In the genomic region with DNA sequence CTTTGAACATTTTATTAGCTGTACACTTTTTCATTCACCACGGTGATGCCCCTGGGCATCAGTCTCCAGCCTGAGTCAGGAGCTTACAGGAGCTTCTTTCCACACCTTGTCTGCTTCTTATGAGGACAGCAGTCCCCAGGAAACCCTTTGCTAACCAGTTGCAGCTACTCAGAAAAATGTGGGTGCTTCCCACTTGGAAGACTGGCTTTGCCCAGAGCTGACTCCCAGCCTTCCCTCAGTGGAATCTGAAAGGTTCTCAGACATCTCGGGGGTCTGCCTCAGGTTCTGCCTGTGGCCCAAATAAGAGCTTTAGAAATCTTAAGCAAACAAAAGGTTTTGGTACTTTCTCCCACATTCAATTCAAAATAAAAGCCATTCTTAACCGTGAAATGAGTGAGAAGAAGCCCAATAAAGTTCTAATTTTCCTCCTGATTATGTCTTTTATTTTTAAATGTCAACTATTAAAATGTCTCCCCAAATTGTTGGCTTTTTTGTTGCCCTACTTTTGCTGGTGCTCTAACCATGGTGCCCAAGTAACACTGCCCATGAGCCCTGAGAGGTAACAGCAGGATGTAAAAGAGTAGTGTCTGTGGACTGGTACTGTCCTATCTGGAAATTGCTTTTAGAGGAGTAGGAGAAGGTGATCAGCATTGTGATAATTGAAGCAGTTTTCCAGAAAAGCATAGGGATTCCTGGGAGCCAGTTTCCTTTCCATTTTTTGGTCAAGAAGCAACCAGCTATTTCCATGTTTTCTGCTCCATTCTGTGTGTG, we compare ENCODE assay signal across 2 cellular contexts.
TF ChIP-seq lines count a peak whose summit lies in the region.

No MANE protein-coding gene starts in this region.

TF ChIP-seq in endothelial cell of umbilical vein, 7 proteins besides CTCF, POLR2A, EP300 and RAD21:
- TF ChIP-seq EZH2 (IDR thresholded peaks at IDR 0.05; ENCODE audit: borderline replicate concordance, low read depth, low read length, severe bottlenecking) (no peak), POLR2AphosphoS5 (IDR thresholded peaks at IDR 0.05; ENCODE audit: insufficient read depth, low read depth, low read length) (no peak), JUN (IDR thresholded peaks at IDR 0.05; ENCODE audit: borderline replicate concordance, insufficient read depth, insufficient read length, low read depth) (no peak), GATA2 (IDR thresholded peaks at IDR 0.05; ENCODE audit: insufficient read depth, insufficient read length, low read depth, low read length) (no peak), FOS (IDR thresholded peaks at IDR 0.05; ENCODE audit: borderline replicate concordance, insufficient read depth, low read length) (no peak), MYC (IDR thresholded peaks at IDR 0.05; ENCODE audit: low read depth, low read length) (no peak)
- TF ChIP-seq, protein P1, sequence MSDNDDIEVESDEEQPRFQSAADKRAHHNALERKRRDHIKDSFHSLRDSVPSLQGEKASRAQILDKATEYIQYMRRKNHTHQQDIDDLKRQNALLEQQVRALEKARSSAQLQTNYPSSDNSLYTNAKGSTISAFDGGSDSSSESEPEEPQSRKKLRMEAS (IDR thresholded peaks at IDR 0.05; ENCODE audit: insufficient read depth, insufficient read length): no peak

TF ChIP-seq in HepG2, 621 proteins besides CTCF, POLR2A, EP300 and RAD21:
- TF ChIP-seq RCOR2 (CRISPR knock-in tag; IDR thresholded peaks at IDR 0.05) (no peak), ZNF33B (CRISPR knock-in tag; IDR thresholded peaks at IDR 0.05) (no peak), ZFP62 (CRISPR knock-in tag; IDR thresholded peaks at IDR 0.05) (no peak), ARID2 (CRISPR knock-in tag; IDR thresholded peaks at IDR 0.05; ENCODE audit: borderline replicate concordance) (no peak), YEATS2 (CRISPR knock-in tag; IDR thresholded peaks at IDR 0.05; ENCODE audit: borderline replicate concordance) (no peak), GLI4 (CRISPR knock-in tag; IDR thresholded peaks at IDR 0.05; ENCODE audit: borderline replicate concordance) (no peak), ZNF776 (CRISPR knock-in tag; IDR thresholded peaks at IDR 0.05) (no peak), ZNF546 (CRISPR knock-in tag; conservative IDR thresholded peaks at IDR 0.05) (no peak), EED (CRISPR knock-in tag; IDR thresholded peaks at IDR 0.05) (no peak), TCF12 (IDR thresholded peaks at IDR 0.05) (no peak), TCF12 (CRISPR knock-in tag; IDR thresholded peaks at IDR 0.05) (no peak)
- TF ChIP-seq, protein P2, sequence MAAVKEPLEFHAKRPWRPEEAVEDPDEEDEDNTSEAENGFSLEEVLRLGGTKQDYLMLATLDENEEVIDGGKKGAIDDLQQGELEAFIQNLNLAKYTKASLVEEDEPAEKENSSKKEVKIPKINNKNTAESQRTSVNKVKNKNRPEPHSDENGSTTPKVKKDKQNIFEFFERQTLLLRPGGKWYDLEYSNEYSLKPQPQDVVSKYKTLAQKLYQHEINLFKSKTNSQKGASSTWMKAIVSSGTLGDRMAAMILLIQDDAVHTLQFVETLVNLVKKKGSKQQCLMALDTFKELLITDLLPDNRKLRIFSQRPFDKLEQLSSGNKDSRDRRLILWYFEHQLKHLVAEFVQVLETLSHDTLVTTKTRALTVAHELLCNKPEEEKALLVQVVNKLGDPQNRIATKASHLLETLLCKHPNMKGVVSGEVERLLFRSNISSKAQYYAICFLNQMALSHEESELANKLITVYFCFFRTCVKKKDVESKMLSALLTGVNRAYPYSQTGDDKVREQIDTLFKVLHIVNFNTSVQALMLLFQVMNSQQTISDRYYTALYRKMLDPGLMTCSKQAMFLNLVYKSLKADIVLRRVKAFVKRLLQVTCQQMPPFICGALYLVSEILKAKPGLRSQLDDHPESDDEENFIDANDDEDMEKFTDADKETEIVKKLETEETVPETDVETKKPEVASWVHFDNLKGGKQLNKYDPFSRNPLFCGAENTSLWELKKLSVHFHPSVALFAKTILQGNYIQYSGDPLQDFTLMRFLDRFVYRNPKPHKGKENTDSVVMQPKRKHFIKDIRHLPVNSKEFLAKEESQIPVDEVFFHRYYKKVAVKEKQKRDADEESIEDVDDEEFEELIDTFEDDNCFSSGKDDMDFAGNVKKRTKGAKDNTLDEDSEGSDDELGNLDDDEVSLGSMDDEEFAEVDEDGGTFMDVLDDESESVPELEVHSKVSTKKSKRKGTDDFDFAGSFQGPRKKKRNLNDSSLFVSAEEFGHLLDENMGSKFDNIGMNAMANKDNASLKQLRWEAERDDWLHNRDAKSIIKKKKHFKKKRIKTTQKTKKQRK (IDR thresholded peaks at IDR 0.05; ENCODE audit: low read length): no peak
- TF ChIP-seq, protein P3, sequence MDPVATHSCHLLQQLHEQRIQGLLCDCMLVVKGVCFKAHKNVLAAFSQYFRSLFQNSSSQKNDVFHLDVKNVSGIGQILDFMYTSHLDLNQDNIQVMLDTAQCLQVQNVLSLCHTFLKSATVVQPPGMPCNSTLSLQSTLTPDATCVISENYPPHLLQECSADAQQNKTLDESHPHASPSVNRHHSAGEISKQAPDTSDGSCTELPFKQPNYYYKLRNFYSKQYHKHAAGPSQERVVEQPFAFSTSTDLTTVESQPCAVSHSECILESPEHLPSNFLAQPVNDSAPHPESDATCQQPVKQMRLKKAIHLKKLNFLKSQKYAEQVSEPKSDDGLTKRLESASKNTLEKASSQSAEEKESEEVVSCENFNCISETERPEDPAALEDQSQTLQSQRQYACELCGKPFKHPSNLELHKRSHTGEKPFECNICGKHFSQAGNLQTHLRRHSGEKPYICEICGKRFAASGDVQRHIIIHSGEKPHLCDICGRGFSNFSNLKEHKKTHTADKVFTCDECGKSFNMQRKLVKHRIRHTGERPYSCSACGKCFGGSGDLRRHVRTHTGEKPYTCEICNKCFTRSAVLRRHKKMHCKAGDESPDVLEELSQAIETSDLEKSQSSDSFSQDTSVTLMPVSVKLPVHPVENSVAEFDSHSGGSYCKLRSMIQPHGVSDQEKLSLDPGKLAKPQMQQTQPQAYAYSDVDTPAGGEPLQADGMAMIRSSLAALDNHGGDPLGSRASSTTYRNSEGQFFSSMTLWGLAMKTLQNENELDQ (CRISPR knock-in tag; IDR thresholded peaks at IDR 0.05; ENCODE audit: borderline replicate concordance): no peak
- TF ChIP-seq, protein P4, sequence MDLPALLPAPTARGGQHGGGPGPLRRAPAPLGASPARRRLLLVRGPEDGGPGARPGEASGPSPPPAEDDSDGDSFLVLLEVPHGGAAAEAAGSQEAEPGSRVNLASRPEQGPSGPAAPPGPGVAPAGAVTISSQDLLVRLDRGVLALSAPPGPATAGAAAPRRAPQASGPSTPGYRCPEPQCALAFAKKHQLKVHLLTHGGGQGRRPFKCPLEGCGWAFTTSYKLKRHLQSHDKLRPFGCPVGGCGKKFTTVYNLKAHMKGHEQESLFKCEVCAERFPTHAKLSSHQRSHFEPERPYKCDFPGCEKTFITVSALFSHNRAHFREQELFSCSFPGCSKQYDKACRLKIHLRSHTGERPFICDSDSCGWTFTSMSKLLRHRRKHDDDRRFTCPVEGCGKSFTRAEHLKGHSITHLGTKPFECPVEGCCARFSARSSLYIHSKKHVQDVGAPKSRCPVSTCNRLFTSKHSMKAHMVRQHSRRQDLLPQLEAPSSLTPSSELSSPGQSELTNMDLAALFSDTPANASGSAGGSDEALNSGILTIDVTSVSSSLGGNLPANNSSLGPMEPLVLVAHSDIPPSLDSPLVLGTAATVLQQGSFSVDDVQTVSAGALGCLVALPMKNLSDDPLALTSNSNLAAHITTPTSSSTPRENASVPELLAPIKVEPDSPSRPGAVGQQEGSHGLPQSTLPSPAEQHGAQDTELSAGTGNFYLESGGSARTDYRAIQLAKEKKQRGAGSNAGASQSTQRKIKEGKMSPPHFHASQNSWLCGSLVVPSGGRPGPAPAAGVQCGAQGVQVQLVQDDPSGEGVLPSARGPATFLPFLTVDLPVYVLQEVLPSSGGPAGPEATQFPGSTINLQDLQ (CRISPR knock-in tag; IDR thresholded peaks at IDR 0.05): no peak
